ENCODE assay signal across 14 cellular contexts in the genomic region with DNA sequence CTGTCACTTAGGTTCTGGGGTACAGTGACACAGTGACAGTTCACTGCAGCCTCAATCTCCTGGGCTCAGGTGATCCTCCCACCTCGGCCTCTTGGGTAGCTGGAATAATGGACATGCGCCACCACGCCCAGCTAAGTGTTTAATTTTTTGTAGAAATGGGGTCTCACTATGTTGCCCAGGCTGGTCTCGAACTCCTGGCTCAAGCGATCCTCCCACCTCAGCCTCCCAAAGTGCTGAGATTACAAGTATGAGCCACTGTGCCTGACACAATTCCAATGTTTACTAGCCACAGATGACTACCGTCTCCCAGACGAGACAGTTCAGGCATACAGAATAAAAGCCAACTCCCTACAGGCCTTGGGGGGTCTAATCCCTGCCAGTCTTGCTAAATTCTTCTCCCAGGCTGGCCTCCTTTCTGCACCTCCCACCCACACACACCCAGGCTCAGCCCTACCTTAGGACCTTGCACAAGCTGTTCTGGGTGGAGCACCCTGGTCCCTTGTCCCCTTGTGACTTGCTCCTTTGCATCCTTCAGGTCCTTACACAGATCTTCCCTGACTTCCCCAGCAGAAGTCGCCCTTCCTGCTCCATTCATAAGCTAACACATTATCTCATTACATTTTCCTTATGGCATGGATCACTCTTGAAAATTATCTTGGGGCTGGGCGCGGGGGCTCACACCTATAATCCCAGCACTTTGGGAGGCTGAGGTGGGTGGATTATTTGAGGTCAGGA.
"Had no signal": no experiment of that assay in that cellular context is flagged by ENCODE, and none has a peak within 500 bp of the region (broad histone marks: within the 10 kb centered on the region; RNA-seq: fewer than 3 reads in every experiment).

No MANE protein-coding gene starts in this region.

- H2AFZ ChIP-seq: parathyroid adenoma had no signal

- H3K4me2 ChIP-seq: smooth muscle cell had no signal

- H3K9me3 Mint-ChIP-seq: stimulated activated naive B cell treated with anti-CD40 and anti-IgM and Interleukin-4, amounts not matched to agents 10 μg/mL and 1 μg/mL and 100 μg/mL, for 72 hours had no signal

- H3K9me3 ChIP-seq: adrenal gland, tibial nerve had no signal

- H3K27me3 Mint-ChIP-seq: stimulated activated naive B cell treated with anti-CD40 and anti-IgM and Interleukin-4, amounts not matched to agents 10 μg/mL and 1 μg/mL and 100 μg/mL, for 72 hours had no signal

- DNase-seq: activated CD4-positive, alpha-beta T cell treated with anti-CD3 and anti-CD28 coated beads for 48 hours; activated CD8-positive, alpha-beta memory T cell treated with anti-CD3 and anti-CD28 coated beads for 24 hours; activated naive CD4-positive, alpha-beta T cell treated with anti-CD3 and anti-CD28 coated beads, Interleukin-2, amount 50 U/mL, for 16 hours; adrenal gland; caudate nucleus; effector memory CD4-positive, alpha-beta T cell; erythroblast; retina; stimulated activated naive B cell treated with anti-CD40 and anti-IgM and Interleukin-4, amounts not matched to agents 10 μg/mL and 1 μg/mL and 100 μg/mL, for 72 hours; T-helper 1 cell had no signal

- H3K4me3 ChIP-seq: adrenal gland, coronary artery, smooth muscle cell, tibial nerve had no signal

- H3K36me3 Mint-ChIP-seq: stimulated activated naive B cell treated with anti-CD40 and anti-IgM and Interleukin-4, amounts not matched to agents 10 μg/mL and 1 μg/mL and 100 μg/mL, for 72 hours had no signal

- H3K4me1 ChIP-seq: parathyroid adenoma had no signal

- H3K27ac Mint-ChIP-seq: stimulated activated naive B cell treated with anti-CD40 and anti-IgM and Interleukin-4, amounts not matched to agents 10 μg/mL and 1 μg/mL and 100 μg/mL, for 72 hours had no signal

- H3K27ac ChIP-seq: tibial nerve had no signal

- H3K27me3 ChIP-seq: adrenal gland, tibial nerve had no signal

- ATAC-seq: stimulated activated naive B cell treated with anti-CD40 and anti-IgM and Interleukin-4, amounts not matched to agents 10 μg/mL and 1 μg/mL and 100 μg/mL, for 72 hours had no signal

- H3K4me3 Mint-ChIP-seq: stimulated activated naive B cell treated with anti-CD40 and anti-IgM and Interleukin-4, amounts not matched to agents 10 μg/mL and 1 μg/mL and 100 μg/mL, for 72 hours had no signal
